15 cellular contexts compared by ENCODE assay signal in the genomic region with DNA sequence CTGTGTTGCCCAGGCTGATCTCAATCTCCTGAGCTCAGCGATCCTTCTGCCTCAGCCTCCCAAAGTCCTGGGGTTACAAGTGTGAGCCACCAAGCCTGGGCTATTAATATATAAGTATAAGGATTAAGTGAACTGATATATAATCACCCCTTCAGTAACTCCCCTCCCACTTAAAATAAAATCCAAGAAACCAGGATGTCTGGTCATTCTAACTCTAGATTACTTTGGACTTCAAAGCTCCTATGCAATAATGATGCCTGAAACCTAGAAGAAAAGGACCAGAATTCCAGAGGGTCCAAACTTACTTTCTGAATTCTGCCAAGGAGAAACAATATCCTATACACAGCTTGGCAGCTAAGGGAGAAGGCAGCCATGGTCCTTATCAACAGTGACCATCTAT.
DNase-seq lines count a peak whose midpoint lies in the region; ATAC-seq and TF ChIP-seq lines count a peak whose summit lies in the region.
"Had no signal": no experiment of that assay in that cellular context is flagged by ENCODE, and none has a peak within 500 bp of the region (broad histone marks: within the 10 kb centered on the region; RNA-seq: fewer than 3 reads in every experiment).

No MANE protein-coding gene starts in this region.

- H3K4me3 ChIP-seq in Caco-2 (ENCODE audit: low read depth, low read length), result no peak overlapping the region
- H3K4me3 ChIP-seq in Panc1 (ENCODE audit: low read depth in 2 of 2, low read length in 2 of 2), result no peak overlapping the region
- H3K4me3 ChIP-seq in hepatocyte, result no peak overlapping the region
- H3K4me3 ChIP-seq in transverse colon, result no peak overlapping the region
- H3K4me3 ChIP-seq in psoas muscle, result no peak overlapping the region
- H3K4me3 ChIP-seq: BLaER1 treated with 17β-estradiol and CSF1 and Interleukin-3, amounts not matched to agents 10 nM and 100 nM had no signal

- H3K27ac Mint-ChIP-seq in Caco-2 (ENCODE audit: unreplicated experiment), result peak overlapping the region; percentile 95
- H3K27ac Mint-ChIP-seq: CD4-positive, CD25-positive, alpha-beta regulatory T cell; H9 had no signal

- H3K27me3 Mint-ChIP-seq in Caco-2 (ENCODE audit: insufficient read depth, unreplicated experiment), result no peaks in the 10 kb centered on the region

- peaks cover 7% of the 10 kb centered on the region for H3K36me3 Mint-ChIP-seq in Caco-2 (ENCODE audit: insufficient read depth, unreplicated experiment)
- H3K36me3 Mint-ChIP-seq: CD4-positive, CD25-positive, alpha-beta regulatory T cell had no signal

- POLR2A ChIA-PET in Caco-2 (lab: Charles Lee), result interaction anchor here (0.7 to 1.6 kb wide), 7 partner anchors 13 to 207 kb away, joined by 3 to 11 read pairs (median 5); a partner anchor contains a TSS
- POLR2A ChIA-PET in Panc1 (lab: Charles Lee), result no interaction called here

- H3K36me3 ChIP-seq in Caco-2 (ENCODE audit: control insufficient read depth, insufficient read depth, low read length) (no peaks in the 10 kb centered on the region), Panc1 (ENCODE audit: control insufficient read depth, insufficient read depth, low read length) (no peaks in the 10 kb centered on the region), hepatocyte (replicated peaks; ENCODE audit: insufficient read depth, low read depth) (no peaks in the 10 kb centered on the region), transverse colon (no peaks in the 10 kb centered on the region), psoas muscle (ENCODE audit: insufficient read depth in 1 of 2, low read depth in 1 of 2) (no peaks in the 10 kb centered on the region)
- H3K36me3 ChIP-seq: BLaER1 treated with 17β-estradiol and CSF1 and Interleukin-3, amounts not matched to agents 10 nM and 100 nM had no signal

- no peak for TF ChIP-seq POLR2A in transverse colon (IDR thresholded peaks at IDR 0.05)

- CTCF ChIA-PET in Caco-2 (lab: Charles Lee) (interaction anchor here (0.5 to 2.4 kb wide), 10 partner anchors 14 to 139 kb away, joined by 3 to 14 read pairs (median 6); no protein-coding TSS in a partner anchor), Panc1 (lab: Charles Lee) (no interaction called here)

- no peaks in the 10 kb centered on the region for H4K20me1 ChIP-seq in hepatocyte (ENCODE audit: insufficient read depth, poor library complexity, severe bottlenecking)
- H4K20me1 ChIP-seq: BLaER1 treated with 17β-estradiol and CSF1 and Interleukin-3, amounts not matched to agents 10 nM and 100 nM had no signal

- peaks cover 12% of the 10 kb centered on the region for H3K9me3 Mint-ChIP-seq in Caco-2 (ENCODE audit: unreplicated experiment)
- H3K9me3 Mint-ChIP-seq: H9 had no signal

- BruUV-seq in Caco-2 (replicated peaks; lab: Mats Ljungman, UMichigan) (TSS peak; percentile 75), Panc1 (replicated peaks; lab: Mats Ljungman, UMichigan) (no TSS peak)

- H3K27me3 ChIP-seq in Caco-2 (replicated peaks; ENCODE audit: control insufficient read depth, insufficient read depth, low read length) (no peaks in the 10 kb centered on the region), Panc1 (ENCODE audit: control insufficient read depth, insufficient read depth, low read length) (no peaks in the 10 kb centered on the region), hepatocyte (no peaks in the 10 kb centered on the region), transverse colon (no peaks in the 10 kb centered on the region), psoas muscle (ENCODE audit: insufficient read depth in 3 of 3, low read length in 2 of 3) (no peaks in the 10 kb centered on the region)
- H3K27me3 ChIP-seq: BLaER1 treated with 17β-estradiol and CSF1 and Interleukin-3, amounts not matched to agents 10 nM and 100 nM had no signal

- H3K27ac ChIP-seq in Panc1 (ENCODE audit: low read length) (peak overlapping the region; percentile 100), hepatocyte (peak overlapping the region; percentile 40), transverse colon (peak overlapping the region; percentile 64 to 83 (median 78)), psoas muscle (no peak overlapping the region)
- H3K27ac ChIP-seq: BLaER1 treated with 17β-estradiol and CSF1 and Interleukin-3, amounts not matched to agents 10 nM and 100 nM had no signal

- peak overlapping the region; percentile 59 for H3K4me2 ChIP-seq in hepatocyte
- H3K4me2 ChIP-seq: BLaER1 treated with 17β-estradiol and CSF1 and Interleukin-3, amounts not matched to agents 10 nM and 100 nM had no signal

- no peak for TF ChIP-seq EP300 in transverse colon (IDR thresholded peaks at IDR 0.05; ENCODE audit: low read depth)

- H3K4me1 ChIP-seq in Caco-2 (peaks cover 49% of the 10 kb centered on the region), Panc1 (ENCODE audit: control insufficient read depth, insufficient read depth, low read length) (peaks cover 43% of the 10 kb centered on the region), hepatocyte (ENCODE audit: insufficient read depth) (peaks cover 30% of the 10 kb centered on the region), transverse colon (peaks cover 4 to 49% (median 27%) of the 10 kb centered on the region in 4 donors), psoas muscle (no peaks in the 10 kb centered on the region)
- H3K4me1 ChIP-seq: BLaER1 treated with 17β-estradiol and CSF1 and Interleukin-3, amounts not matched to agents 10 nM and 100 nM had no signal

- intact Hi-C loops in Caco-2 (cut with micrococcal nuclease; ENCODE audit: unreplicated experiment) (no loop called here), Panc1 (cut with micrococcal nuclease; ENCODE audit: unreplicated experiment) (no loop called here), transverse colon (cut with DNase I; ENCODE audit: low total_unique reads) (no loop called here), psoas muscle (cut with DNase I) (no loop called here)

- H3K4me1 Mint-ChIP-seq in Caco-2 (ENCODE audit: low read depth, unreplicated experiment), result peaks cover 66% of the 10 kb centered on the region

- in situ Hi-C loops in Panc1 (cut with HindIII; ENCODE audit: low pct_unique_long_range_greater_than_20kb, low sequenced_read_pairs) (no loop called here), transverse colon (cut with MboI; ENCODE audit: low pct_ligation_motif_present in 1 of 4, low pct_unique_long_range_greater_than_20kb in 1 of 4, low sequenced_read_pairs in 3 of 4) (no loop called here)

- H3K4me3 Mint-ChIP-seq in Caco-2 (ENCODE audit: unreplicated experiment), result peak overlapping the region; percentile 74
- H3K4me3 Mint-ChIP-seq: CD4-positive, CD25-positive, alpha-beta regulatory T cell; H9 had no signal

- H3K9me2 ChIP-seq in hepatocyte (replicated peaks; ENCODE audit: insufficient read depth), result no peaks in the 10 kb centered on the region

- H3K9me3 ChIP-seq in Caco-2 (no peaks in the 10 kb centered on the region), Panc1 (ENCODE audit: control insufficient read depth, insufficient read depth, low read depth, low read length) (no peaks in the 10 kb centered on the region), hepatocyte (ENCODE audit: low read depth) (no peaks in the 10 kb centered on the region), transverse colon (no peaks in the 10 kb centered on the region), psoas muscle (no peaks in the 10 kb centered on the region)

- no peak overlapping the region for H2AFZ ChIP-seq in hepatocyte

- no peaks in the 10 kb centered on the region for H3K79me2 ChIP-seq in hepatocyte

- no peak for DNase-seq in Caco-2
- no peak for DNase-seq in Panc1 (ENCODE audit: low read depth, low spot score)
- DNase-seq in hepatocyte (ENCODE audit: low spot score), result no peak
- DNase-seq in transverse colon, result no peak
- no peak for DNase-seq in NCI-H510A (lab: John Stamatoyannopoulos, UW)
- DNase-seq in NCI-H1092 (lab: John Stamatoyannopoulos, UW), result no peak
- no peak for DNase-seq in psoas muscle
- DNase-seq: 8988T; ACHN; CD4-positive, CD25-positive, alpha-beta regulatory T cell; DMS79 treated with DMSO at 0.1 percent for 48 hours; EL; GOT3; H9 had no signal

- no peak for ATAC-seq in Panc1
- ATAC-seq in psoas muscle, result no peak

- no peak for TF ChIP-seq CTCF in Caco-2 (IDR thresholded peaks at IDR 0.05; ENCODE audit: insufficient read depth in 1 of 2, low read depth in 1 of 2, low read length in 1 of 2, severe bottlenecking in 1 of 2, unreplicated experiment in 1 of 2)
- no peak for TF ChIP-seq CTCF in Panc1 (IDR thresholded peaks at IDR 0.05)
- TF ChIP-seq CTCF in hepatocyte (IDR thresholded peaks at IDR 0.05; ENCODE audit: poor library complexity), result no peak
- no peak for TF ChIP-seq CTCF in transverse colon (IDR thresholded peaks at IDR 0.05)
- TF ChIP-seq CTCF in psoas muscle (IDR thresholded peaks at IDR 0.05), result no peak

- WGBS in hepatocyte (ENCODE audit: low lambda C conversion rate, missing lambda C conversion rate), result 80% methylated on average over 1 of the region's 1 CpG
- 88% methylated on average over 1 of the region's 1 CpG; no CpG with 5 or more reads in 1 of the 2 donors for WGBS in transverse colon (ENCODE audit: low coverage in 1 of 2), 2 donors
- 89 to 97% (median 93%) methylated on average over 1 of the region's 1 CpG for WGBS in psoas muscle, 3 donors
